In genomic region chr5:75510836-75511434, GRCh38 we compare ENCODE assay signal across 8 cellular contexts. TPM values are rescaled to one million over a fixed set of nuclear protein-coding genes. Genes with fewer than 3 reads are reported as not detected.
DNase-seq lines count a peak whose midpoint lies in the region; ATAC-seq and TF ChIP-seq lines count a peak whose summit lies in the region.

No MANE protein-coding gene starts in this region.

- no peaks in the 10 kb centered on the region for H3K4me1 ChIP-seq in mesendoderm (ENCODE audit: control insufficient read depth, low read depth, low read length)

- H3K4me3 Mint-ChIP-seq in CD4-positive, alpha-beta T cell: peak overlapping the region; percentile 96

- H3K27me3 ChIP-seq in CD4-positive, alpha-beta T cell (ENCODE audit: control insufficient read depth, insufficient read depth, low read length): no peaks in the 10 kb centered on the region
- no peaks in the 10 kb centered on the region for H3K27me3 ChIP-seq in mesendoderm (ENCODE audit: insufficient read depth, low read length, poor library complexity)

- H4K8ac ChIP-seq in mesendoderm (ENCODE audit: low read depth, low read length): peak overlapping the region; percentile 28

- peak overlapping the region; percentile 56 for H2BK5ac ChIP-seq in mesendoderm (ENCODE audit: low read length)

- peak overlapping the region; percentile 94 for H3K9ac ChIP-seq in mesendoderm (ENCODE audit: low read length)

- peak overlapping the region; percentile 57 for H3K23ac ChIP-seq in mesendoderm (ENCODE audit: low read length)

- no peaks in the 10 kb centered on the region for H3K9me3 ChIP-seq in CD4-positive, alpha-beta T cell (ENCODE audit: control insufficient read depth, low read length)

- H3K4ac ChIP-seq in mesendoderm (ENCODE audit: low read depth, low read length): no peak overlapping the region

- no peak overlapping the region for H2AK5ac ChIP-seq in mesendoderm (ENCODE audit: low read length)

- ATAC-seq in CD4-positive, alpha-beta T cell (ENCODE audit: poor library complexity): peak; percentile 39
- peak; percentile 23 for ATAC-seq in GM21390 (IDR thresholded peaks at IDR 0.05; ENCODE audit: unreplicated experiment)

- no CpG with 5 or more reads among the region's 54 CpGs for WGBS in mesendoderm (ENCODE audit: extremely low coverage, insufficient coverage, low lambda C conversion rate)

- H3K79me1 ChIP-seq in mesendoderm (ENCODE audit: low read length): peaks cover 10% of the 10 kb centered on the region

- H3K9me3 Mint-ChIP-seq in CD4-positive, alpha-beta T cell: no peaks in the 10 kb centered on the region

- intact Hi-C loops in CD4-positive, alpha-beta T cell (cut with DNase I, micrococcal nuclease): loop anchor here (1.0 to 10.0 kb wide), 12 partner anchors 174 to 1946 kb away; partner anchors contain the start of genes ANKRA2 (in 1 of the 2), ANKRD31 (in 1 of the 2), FAM169A (in 1 of the 2) and GFM2 (in 1 of the 2)

- H3K4me2 ChIP-seq in mesendoderm (ENCODE audit: low read length): peak overlapping the region; percentile 77

- H3K4me3 ChIP-seq in mesendoderm (ENCODE audit: low read length): peak overlapping the region; percentile 92

- peaks cover 14% of the 10 kb centered on the region for H3K36me3 Mint-ChIP-seq in CD4-positive, alpha-beta T cell (ENCODE audit: low read depth)

- no peak overlapping the region for H4K5ac ChIP-seq in mesendoderm (ENCODE audit: low read length)

- peaks cover 29% of the 10 kb centered on the region for H3K79me2 ChIP-seq in mesendoderm (ENCODE audit: control insufficient read depth, insufficient read depth, low read length)

- peak in 7 of 10 experiments; percentile 0 to 47 (median 40) for DNase-seq in CD4-positive, alpha-beta T cell
- DNase-seq in HT1080 (ENCODE audit: low read depth) (peak; percentile 22), mesendoderm (peak; percentile 73), middle frontal gyrus (ENCODE audit: extremely low spot score, low spot score) (no peak)
- DNase-seq in activated CD4-positive, CD25-positive, alpha-beta regulatory T cell treated with anti-CD3 and anti-CD28 coated beads, Interleukin-2, amount 50 U/mL, for 72 hours: peak; percentile 60
- DNase-seq in effector CD8-positive, alpha-beta T cell (lab: John Stamatoyannopoulos, UW): peak; percentile 23
- DNase-seq in stimulated activated CD8-positive, alpha-beta memory T cell treated with anti-CD3 and anti-CD28 coated beads, Interleukin-2, amount 100 ng/mL, for 1 hour (ENCODE audit: low read depth in 2 of 2): peak; percentile 13 to 18

- CTCF ChIA-PET in CD4-positive, alpha-beta T cell (lab: Charles Lee): no interaction called here

- H3K27me3 Mint-ChIP-seq in CD4-positive, alpha-beta T cell: no peaks in the 10 kb centered on the region

- H3K56ac ChIP-seq in mesendoderm (ENCODE audit: low read length): peak overlapping the region; percentile 96

- H3K36me3 ChIP-seq in mesendoderm (ENCODE audit: control insufficient read depth, insufficient read depth, low read length): no peaks in the 10 kb centered on the region

- peak overlapping the region; percentile 99 for H3K27ac Mint-ChIP-seq in CD4-positive, alpha-beta T cell

- peak overlapping the region; percentile 54 for H3K18ac ChIP-seq in mesendoderm (ENCODE audit: low read length)

- H3K27ac ChIP-seq in CD4-positive, alpha-beta T cell (ENCODE audit: low read depth, low read length): peak overlapping the region; percentile 78
- peak overlapping the region; percentile 33 for H3K27ac ChIP-seq in mesendoderm (ENCODE audit: low read depth, low read length)

- peaks cover 71% of the 10 kb centered on the region for H3K4me1 Mint-ChIP-seq in CD4-positive, alpha-beta T cell (ENCODE audit: low read depth)

- POLR2A ChIA-PET in CD4-positive, alpha-beta T cell (lab: Charles Lee): interaction anchor here (1.0 to 2.3 kb wide), 4 partner anchors 15 to 274 kb away, joined by 3 to 11 read pairs (median 7); partner anchors contain the start of genes ANKRD31 and HMGCR

- no peak for TF ChIP-seq CTCF in CD4-positive, alpha-beta T cell (IDR thresholded peaks at IDR 0.05)

- H2BK15ac ChIP-seq in mesendoderm (replicated peaks; ENCODE audit: low read depth): no peak overlapping the region

- H2BK120ac ChIP-seq in mesendoderm (ENCODE audit: low read depth, low read length): no peak overlapping the region

RNA-seq across cellular contexts. Expression of gene CERT1, which starts 0.5 kb away (rescaled TPM):
- total RNA-seq in CD4-positive, alpha-beta T cell: 10 to 100 TPM; 26.5 to 28.7 TPM
- 6.2 and 8.3 TPM in 2 replicates for total RNA-seq in HT1080 (2014; rRNA removed; shearing (Covaris generic))
- 11.8 and 15.1 TPM in 2 replicates for polyA plus RNA-seq in HT1080 (2015; cell fraction: cytosol; rRNA removed)
- 22.1 and 23.9 TPM in 2 replicates for polyA plus RNA-seq in HT1080 (2015; cell fraction: nucleus; rRNA removed)
- polyA plus RNA-seq in mesendoderm (2013, experiment 1 of 2): 32.2 TPM
- polyA plus RNA-seq in mesendoderm (2013, experiment 2 of 2): 31.0 TPM

RNA-seq across cellular contexts. Expression of gene POLK, which starts 0.8 kb away (rescaled TPM):
- total RNA-seq in CD4-positive, alpha-beta T cell: 10 to 100 TPM; 10.0 to 10.3 TPM
- 14.7 and 15.8 TPM in 2 replicates for total RNA-seq in HT1080 (2014; rRNA removed; shearing (Covaris generic))
- 11.7 and 16.4 TPM in 2 replicates for polyA plus RNA-seq in HT1080 (2015; cell fraction: cytosol; rRNA removed)
- 40.6 and 51.3 TPM in 2 replicates for polyA plus RNA-seq in HT1080 (2015; cell fraction: nucleus; rRNA removed)
- polyA plus RNA-seq in mesendoderm (2013, experiment 1 of 2): 3.7 TPM
- 3.5 TPM for polyA plus RNA-seq in mesendoderm (2013, experiment 2 of 2)
